In genomic region chr3:152043620-152044019, GRCh38 we compare ENCODE assay signal across 26 cellular contexts.
"Had no signal": no experiment of that assay in that cellular context is flagged by ENCODE, and none has a peak within 500 bp of the region (broad histone marks: within the 10 kb centered on the region; RNA-seq: fewer than 3 reads in every experiment).

No MANE protein-coding gene starts in this region.

- H3K27me3 ChIP-seq: breast epithelium, neutrophil, ovary, upper lobe of right lung had no signal

- H3K4me1 ChIP-seq: breast epithelium, upper lobe of right lung had no signal

- H3K36me3 ChIP-seq: breast epithelium, neutrophil, ovary, upper lobe of right lung had no signal

- H3K27ac ChIP-seq: breast epithelium, neutrophil, ovary, upper lobe of right lung had no signal

- H3K4me3 ChIP-seq: breast epithelium, ovary, upper lobe of right lung had no signal

- H3K9me3 ChIP-seq: breast epithelium, neutrophil, ovary, upper lobe of right lung had no signal

- ATAC-seq: activated CD4-positive, alpha-beta T cell treated with anti-CD3 and anti-CD28 coated beads for 36 hours; esophagus mucosa; left colon; sciatic nerve; stimulated activated effector memory CD8-positive, alpha-beta T cell treated with anti-CD3 and anti-CD28 coated beads, Interleukin-12 subunit alpha, Interleukin-12 subunit beta, amount 100 ng/mL, for 72 hours; upper lobe of right lung had no signal

- DNase-seq: activated B cell treated with CpG ODN at 0.5 μM for 24 hours; activated CD4-positive, alpha-beta T cell treated with anti-CD3 and anti-CD28 coated beads for 36 hours; activated CD4-positive, alpha-beta T cell treated with anti-CD3 and anti-CD28 coated beads, Interleukin-2, amount 50 U/mL, for 4 hours; activated effector memory CD4-positive, alpha-beta T cell treated with Interleukin-2 at 50 U/mL for 16 hours; activated naive CD4-positive, alpha-beta T cell treated with Interleukin-2 at 50 U/mL for 16 hours; activated T-cell treated with anti-CD3 and anti-CD28 coated beads for 4 hours; anterior cingulate cortex; central memory CD4-positive, alpha-beta T cell; endodermal cell; head of caudate nucleus; hippocampal formation; kidney; left colon; mammary epithelial cell; nephron progenitor cell; ovary; retina; small intestine; stimulated activated CD4-positive, alpha-beta T cell treated with anti-CD3 and anti-CD28 coated beads, Interleukin-4, amount 100 ng/mL, for 24 hours; T-helper 1 cell; upper lobe of right lung had no signal
